ENCODE assay signal across 15 cellular contexts in the genomic region with DNA sequence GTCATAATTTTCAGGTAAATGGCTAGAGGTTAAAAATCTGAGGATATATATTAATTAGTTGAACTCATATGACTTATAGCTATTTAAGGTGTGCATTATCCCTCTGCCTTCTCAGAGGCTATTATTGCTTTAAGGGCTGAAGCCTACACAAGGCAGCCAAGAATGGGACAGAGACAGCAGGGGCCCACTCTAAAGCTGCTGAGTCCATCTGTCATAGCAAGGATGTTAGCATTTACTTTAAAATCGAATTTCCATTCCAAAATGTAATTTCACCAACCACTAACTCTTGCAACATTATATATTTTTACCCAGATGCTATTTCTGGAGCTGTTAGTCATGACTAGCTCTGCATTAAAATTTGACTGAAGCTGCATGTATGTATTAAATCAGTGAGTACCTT.
"Had no signal": no experiment of that assay in that cellular context is flagged by ENCODE, and none has a peak within 500 bp of the region (broad histone marks: within the 10 kb centered on the region; RNA-seq: fewer than 3 reads in every experiment).

No MANE protein-coding gene starts in this region.

- H3K9me3 ChIP-seq: adrenal gland, colonic mucosa, ovary had no signal

- H3K36me3 ChIP-seq: adrenal gland, cardiac muscle cell, colonic mucosa, ovary, sigmoid colon, spleen, stomach, thoracic aorta had no signal

- H3K27me3 ChIP-seq: adrenal gland, cardiac muscle cell, colonic mucosa, sigmoid colon, spleen, stomach had no signal

- DNase-seq: activated CD4-positive, alpha-beta T cell treated with anti-CD3 and anti-CD28 coated beads, Interleukin-2, amount 50 U/mL, for 4 hours; activated CD8-positive, alpha-beta memory T cell treated with anti-CD3 and anti-CD28 coated beads, Interleukin-2, amount 10 ng/mL, durations not matched to agents 7 days and 5 days; activated naive CD4-positive, alpha-beta T cell treated with anti-CD3 and anti-CD28 coated beads, Interleukin-2, amount 50 U/mL, for 16 hours; activated T-cell treated with anti-CD3 and anti-CD28 coated beads, Interleukin-2, amount 50 U/mL, for 1 hour; adrenal gland; colonic mucosa; islet precursor cell; mucosa of descending colon; naive thymus-derived CD4-positive, alpha-beta T cell; ovary; sigmoid colon; spleen; stomach had no signal

- H3K4me1 ChIP-seq: adrenal gland, colonic mucosa, sigmoid colon, spleen, stomach had no signal

- H3K4me3 ChIP-seq: adrenal gland, cardiac muscle cell, colonic mucosa, mucosa of descending colon, ovary, sigmoid colon, spleen, stomach, thoracic aorta had no signal
